ENCODE assay signal across 8 cellular contexts in the genomic region with DNA sequence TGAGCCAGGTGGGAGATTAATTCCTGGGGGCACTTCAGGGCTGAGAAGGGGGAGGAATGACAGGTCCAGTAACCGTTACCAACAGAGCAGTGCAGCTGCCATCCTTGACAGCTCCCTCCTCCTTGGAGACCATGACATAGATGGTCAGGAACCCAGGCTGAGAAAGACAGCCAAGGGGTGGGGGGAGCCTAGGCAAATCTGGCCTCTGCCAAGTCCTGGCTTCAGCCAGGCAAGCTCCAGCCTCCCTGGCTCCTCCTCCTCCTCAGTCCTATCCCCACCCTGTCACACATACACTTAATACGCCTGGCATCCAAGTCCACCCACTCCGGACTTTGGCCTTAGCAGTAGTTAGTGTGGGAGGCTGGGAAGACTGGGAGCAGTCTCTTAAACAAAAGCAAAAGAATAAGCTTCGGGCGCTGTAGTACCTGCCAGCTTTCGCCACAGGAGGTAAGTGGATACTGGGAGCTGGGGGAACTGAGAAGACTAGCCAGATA. TPM values are rescaled to one million over a fixed set of nuclear protein-coding genes. Genes with fewer than 3 reads are reported as not detected.
A peak's percentile ranks its signal among the peaks of the same experiment; 100 is the strongest.
DNase-seq lines count a peak whose midpoint lies in the region; TF ChIP-seq lines count a peak whose summit lies in the region.

A gene with protein sequence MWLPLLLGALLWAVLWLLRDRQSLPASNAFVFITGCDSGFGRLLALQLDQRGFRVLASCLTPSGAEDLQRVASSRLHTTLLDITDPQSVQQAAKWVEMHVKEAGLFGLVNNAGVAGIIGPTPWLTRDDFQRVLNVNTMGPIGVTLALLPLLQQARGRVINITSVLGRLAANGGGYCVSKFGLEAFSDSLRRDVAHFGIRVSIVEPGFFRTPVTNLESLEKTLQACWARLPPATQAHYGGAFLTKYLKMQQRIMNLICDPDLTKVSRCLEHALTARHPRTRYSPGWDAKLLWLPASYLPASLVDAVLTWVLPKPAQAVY (plus strand): TSS at position 323 of the 494 bp plus-strand sequence. CDS start 792 bp downstream, outside the sequence.

- H3K4me1 ChIP-seq in tibial artery = peaks cover 5 to 90% (median 80%) of the 10 kb centered on the region in 4 donors

- peak within 1 kb of the TSS; percentile 33 to 42 for H3K4me3 ChIP-seq in tibial artery

- no peaks in the 10 kb centered on the region for H3K9me3 ChIP-seq in tibial artery

- DNase-seq in T-helper 1 cell = no peak
- peak in 7 of 61 donors; percentile 11 to 56 (median 29) for DNase-seq in caudate nucleus (lab: John Stamatoyannopoulos, UW)
- peak; percentile 70 for DNase-seq in medulla oblongata (ENCODE audit: extremely low spot score)
- DNase-seq in tibial artery = peak; percentile 76 to 95
- DNase-seq in NCI-H1105 treated with DMSO at 0.1 percent for 48 hours (lab: John Stamatoyannopoulos, UW) = no peak
- no peak for DNase-seq in AML-193 (lab: John Stamatoyannopoulos, UW)
- no peak for DNase-seq in ecto neural progenitor cell (ENCODE audit: low spot score)

- H3K27me3 ChIP-seq in tibial artery = no peaks in the 10 kb centered on the region

- intact Hi-C loops in T-helper 1 cell treated with Interleukin-12 subunit alpha and Interleukin-12 subunit beta and Interleukin-4 antibody, amounts not matched to agents 30 ng/mL and 1 ng/mL, for 36 hours (cut with micrococcal nuclease) = no loop called here
- intact Hi-C loops in tibial artery (cut with DNase I; ENCODE audit: low total_unique reads) = loop anchor here (5.0 kb wide), 1 partner anchor 38 kb away; a partner anchor contains a TSS

- peak within 1 kb of the TSS; percentile 79 for H3K27ac ChIP-seq in caudate nucleus (ENCODE audit: low read depth, low read length)
- H3K27ac ChIP-seq in tibial artery = peak within 1 kb of the TSS; percentile 96 to 98

- TF ChIP-seq CTCF in tibial artery (IDR thresholded peaks at IDR 0.05) = no peak

- H3K36me3 ChIP-seq in tibial artery = peaks cover 4 to 16% (median 14%) of the 10 kb centered on the region in 3 donors

RNA-seq across cellular contexts. Expression of the gene that starts here (rescaled TPM):
- total RNA-seq in T-helper 1 cell treated with Interleukin-12 subunit alpha and Interleukin-12 subunit beta and Interleukin-4 antibody, amounts not matched to agents 30 ng/mL and 1 ng/mL, for 36 hours = 14.6 and 16.2 TPM in 2 replicates

Comparison
In these comparisons a context has a peak if more than half of its experiments do, and no peak if none do; other contexts are left out.
1. DNase-seq: peak in medulla oblongata (single experiment) and tibial artery (2 of 2); none in T-helper 1 cell (0 of 5), NCI-H1105 treated with DMSO at 0.1 percent for 48 hours (single experiment), AML-193 (0 of 2) and ecto neural progenitor cell (single experiment).